In the genomic region with DNA sequence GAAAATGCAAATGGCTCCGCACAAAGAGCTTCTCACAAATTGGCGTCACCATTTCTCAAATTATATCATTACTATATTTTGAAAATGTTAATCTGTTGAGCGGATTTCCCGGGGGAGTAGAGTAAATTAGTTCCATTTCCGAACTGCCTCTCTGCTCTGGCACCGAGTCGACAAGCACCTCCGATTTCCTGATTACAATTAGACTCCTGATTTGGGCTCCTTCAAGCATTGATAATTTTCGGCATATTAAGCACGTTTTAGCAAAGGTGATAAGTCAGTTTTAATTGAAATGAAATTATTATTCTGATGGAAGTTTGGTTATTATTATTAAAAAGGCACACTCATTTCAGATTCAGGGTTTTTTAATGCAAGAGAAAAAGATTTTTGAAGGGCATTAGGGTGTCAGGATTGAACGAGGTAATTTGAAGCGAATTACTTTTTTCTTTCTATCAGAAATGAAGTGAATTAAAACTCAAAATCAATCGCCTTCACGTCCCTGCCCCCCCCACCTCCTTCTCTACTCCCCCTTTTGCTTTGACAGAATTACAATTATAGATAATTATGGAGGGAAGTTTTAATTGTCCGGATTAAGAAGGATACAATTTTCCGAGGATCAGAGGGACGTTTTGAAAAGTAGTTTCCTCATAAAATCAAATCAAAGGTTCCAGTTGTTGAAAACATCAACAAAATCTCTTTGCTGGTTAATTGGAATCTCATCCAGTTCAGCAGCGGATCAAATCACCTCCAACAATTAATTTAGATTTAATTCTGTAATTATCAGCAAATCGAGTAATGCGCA, we compare ENCODE assay signal across 32 cellular contexts. TPM values are rescaled to one million over a fixed set of nuclear protein-coding genes. Genes with fewer than 3 reads are reported as not detected.
A peak's percentile ranks its signal among the peaks of the same experiment; 100 is the strongest.
DNase-seq lines count a peak whose midpoint lies in the region; ATAC-seq, FAIRE-seq and TF ChIP-seq lines count a peak whose summit lies in the region.
"Had no signal": no experiment of that assay in that cellular context is flagged by ENCODE, and none has a peak within 500 bp of the region (broad histone marks: within the 10 kb centered on the region; RNA-seq: fewer than 3 reads in every experiment).

No MANE protein-coding gene starts in this region.

- H3K27ac ChIP-seq in SK-N-SH (ENCODE audit: low read depth in 2 of 2, low read length in 1 of 2) (no peak overlapping the region), endothelial cell of umbilical vein (ENCODE audit: insufficient read depth, low read depth, low read length) (no peak overlapping the region)
- H3K27ac ChIP-seq: 22Rv1, gastrocnemius medialis, lower lobe of right lung, Peyer's patch, suprapubic skin, upper lobe of right lung had no signal

- no peaks in the 10 kb centered on the region for H3K9me2 ChIP-seq in SK-N-SH

- no peak for TF ChIP-seq POLR2A in endothelial cell of umbilical vein (IDR thresholded peaks at IDR 0.05; ENCODE audit: low read depth, low read length)

- no peak for DNase-seq in SK-N-SH
- peak; percentile 59 for DNase-seq in G401 (ENCODE audit: low spot score)
- DNase-seq in NCI-H69 (lab: John Stamatoyannopoulos, UW), result peak; percentile 18
- DNase-seq in endothelial cell of umbilical vein (ENCODE audit: low read depth, low spot score), result no peak
- DNase-seq in GM20000 (ENCODE audit: low spot score), result no peak
- DNase-seq: activated CD4-positive, alpha-beta T cell treated with anti-CD3 and anti-CD28 coated beads for 48 hours; activated T-cell treated with anti-CD3 and anti-CD28 coated beads, Interleukin-2, amount 50 U/mL, for 4 hours; amniotic stem cell; gastrocnemius medialis; Karpas-422; kidney glomerular epithelial cell; lower lobe of right lung; midbrain; NCI-H1694; NCI-H446; NCI-H774; Peyer's patch; SHP77; stimulated activated CD4-positive, alpha-beta T cell treated with anti-CD3 and anti-CD28 coated beads, Interleukin-15, amount 100 ng/mL, for 24 hours; stimulated activated CD4-positive, alpha-beta T cell treated with anti-CD3 and anti-CD28 coated beads, Interleukin-4, amount 100 ng/mL, for 4 hours; T-helper 9 cell; upper lobe of right lung had no signal

- H3K9me3 ChIP-seq in SK-N-SH (no peaks in the 10 kb centered on the region), endothelial cell of umbilical vein (replicated peaks; ENCODE audit: control insufficient read depth, insufficient read depth, low read length) (no peaks in the 10 kb centered on the region)
- H3K9me3 ChIP-seq: gastrocnemius medialis, lower lobe of right lung, suprapubic skin, upper lobe of right lung had no signal

- H3K27me3 ChIP-seq in SK-N-SH (ENCODE audit: insufficient read depth), result peaks cover 88% of the 10 kb centered on the region
- H3K27me3 ChIP-seq in endothelial cell of umbilical vein (ENCODE audit: control insufficient read depth in 2 of 2, insufficient read depth in 2 of 2, low read length in 2 of 2), result peaks cover 64 to 84% of the 10 kb centered on the region in 2 experiments

- POLR2A ChIA-PET in SK-N-SH (lab: Yijun Ruan, JAX) (no interaction called here), endothelial cell of umbilical vein (lab: Charles Lee) (interaction anchor here (0.7 kb wide), 1 partner anchor 45 kb away, joined by 3 read pairs; no protein-coding TSS in a partner anchor)

- H3K9me1 ChIP-seq in endothelial cell of umbilical vein (replicated peaks; ENCODE audit: control insufficient read depth, extremely low read depth, insufficient read depth, low read length), result no peaks in the 10 kb centered on the region

- H3K4me2 ChIP-seq in SK-N-SH, result no peak overlapping the region
- H3K4me2 ChIP-seq in endothelial cell of umbilical vein (ENCODE audit: insufficient read depth, low read length), result no peak overlapping the region

- TF ChIP-seq CTCF in SK-N-SH (IDR thresholded peaks at IDR 0.05), result no peak
- TF ChIP-seq CTCF in endothelial cell of umbilical vein (IDR thresholded peaks at IDR 0.05; ENCODE audit: extremely low read depth in 1 of 2, insufficient read depth in 1 of 2, low read depth in 1 of 2, low read length in 2 of 2), result no peak
- TF ChIP-seq CTCF in GM20000 (IDR thresholded peaks at IDR 0.05; ENCODE audit: extremely low read depth, missing control alignments), result no peak

- intact Hi-C loops in endothelial cell of umbilical vein (cut with micrococcal nuclease), result loop anchor here (5.0 kb wide), 1 partner anchor 204 kb away; no protein-coding TSS in a partner anchor

- TF ChIP-seq EP300 in SK-N-SH (IDR thresholded peaks at IDR 0.05; ENCODE audit: borderline replicate concordance in 1 of 2, low read depth in 1 of 2, low read length in 1 of 2), result no peak

- dilution Hi-C loops in endothelial cell of umbilical vein (cut with MboI; ENCODE audit: extremely low pct_ligation_motif_present, low sequenced_read_pairs), result no loop called here

- CTCF ChIA-PET in SK-N-SH (lab: Yijun Ruan, JAX), result interaction anchor here (0.9 to 11.4 kb wide), 15 partner anchors 10 to 220 kb away, joined by 3 to 218 read pairs (median 4); no protein-coding TSS in a partner anchor
- CTCF ChIA-PET in endothelial cell of umbilical vein (lab: Charles Lee), result interaction anchor here (1.0 to 3.0 kb wide), 4 partner anchors 11 to 204 kb away, joined by 3 to 21 read pairs (median 6); no protein-coding TSS in a partner anchor

- H3K36me3 ChIP-seq in SK-N-SH (replicated peaks in 1 of 2; ENCODE audit: control insufficient read depth in 1 of 2, insufficient read depth in 2 of 2, low read length in 1 of 2) (no peaks in the 10 kb centered on the region), endothelial cell of umbilical vein (ENCODE audit: control insufficient read depth in 2 of 2, extremely low read depth in 1 of 2, insufficient read depth in 2 of 2, low read length in 2 of 2) (no peaks in the 10 kb centered on the region)
- H3K36me3 ChIP-seq: gastrocnemius medialis, lower lobe of right lung, Peyer's patch, suprapubic skin, upper lobe of right lung had no signal

- H3K9ac ChIP-seq in SK-N-SH (no peak overlapping the region), endothelial cell of umbilical vein (replicated peaks; ENCODE audit: extremely low read depth, insufficient read depth, low read length) (no peak overlapping the region)

- H3K4me1 ChIP-seq in SK-N-SH (ENCODE audit: control insufficient read depth in 1 of 2, insufficient read depth in 2 of 2, low read depth in 1 of 2, low read length in 1 of 2) (peaks cover 0 to 3% of the 10 kb centered on the region in 2 experiments; a peak in 1 of 4 replicates), endothelial cell of umbilical vein (ENCODE audit: control insufficient read depth, extremely low read depth, insufficient read depth, low read length) (no peaks in the 10 kb centered on the region)

- TF ChIP-seq RAD21 in SK-N-SH (IDR thresholded peaks at IDR 0.05; ENCODE audit: low read length), result no peak

- H3K79me2 ChIP-seq in SK-N-SH (ENCODE audit: insufficient read depth) (no peaks in the 10 kb centered on the region), endothelial cell of umbilical vein (ENCODE audit: control insufficient read depth, insufficient read depth, low read length) (no peaks in the 10 kb centered on the region)

- BruUV-seq in endothelial cell of umbilical vein (replicated peaks; lab: Mats Ljungman, UMichigan), result no TSS peak

- no peak for ATAC-seq in SK-N-SH treated with all-trans-retinoic acid at 6 μM for 48 hours
- ATAC-seq in activated CD4-positive, CD25-positive, alpha-beta regulatory T cell treated with anti-CD3 and anti-CD28 coated beads, Interleukin-2, amount 50 U/mL, for 24 hours, result no peak
- no peak for ATAC-seq in HG02610 (IDR thresholded peaks at IDR 0.05; ENCODE audit: unreplicated experiment)
- ATAC-seq: activated T-cell treated with anti-CD3 and anti-CD28 coated beads, Interleukin-2, amount 50 U/mL, for 4 hours; gastrocnemius medialis; lower lobe of right lung; naive thymus-derived CD4-positive, alpha-beta T cell; upper lobe of right lung had no signal

- H3K4me3 ChIP-seq in SK-N-SH (ENCODE audit: low read depth in 2 of 2, low read length in 1 of 2) (no peak overlapping the region), endothelial cell of umbilical vein (replicated peaks in 1 of 3; ENCODE audit: insufficient read depth in 1 of 3, low read depth in 1 of 3, low read length in 3 of 3) (no peak overlapping the region)
- H3K4me3 ChIP-seq: gastrocnemius medialis, lower lobe of right lung, Peyer's patch, suprapubic skin, upper lobe of right lung had no signal

- H4K20me1 ChIP-seq in SK-N-SH (ENCODE audit: insufficient read depth) (peaks cover 55% of the 10 kb centered on the region), endothelial cell of umbilical vein (replicated peaks; ENCODE audit: control insufficient read depth, extremely low read depth, insufficient read depth, low read length) (no peaks in the 10 kb centered on the region)

- in situ Hi-C loops in G401 (cut with HindIII; ENCODE audit: low sequenced_read_pairs), result no loop called here

- no peak for FAIRE-seq in endothelial cell of umbilical vein (lab: Jason Lieb, UNC)

- 13% methylated on average over 20 of the region's 20 CpGs for WGBS in SK-N-SH (ENCODE audit: low lambda C conversion rate)

- H2AFZ ChIP-seq in SK-N-SH (ENCODE audit: low read depth) (no peak overlapping the region), endothelial cell of umbilical vein (ENCODE audit: low read depth, low read length) (no peak overlapping the region)

- H3F3A ChIP-seq in SK-N-SH (replicated peaks; ENCODE audit: insufficient read depth), result peaks cover 28% of the 10 kb centered on the region

TF ChIP-seq in SK-N-SH, 30 proteins besides CTCF, POLR2A, EP300 and RAD21 (continues in another document):
- TF ChIP-seq EZH2phosphoT487 (IDR thresholded peaks at IDR 0.05; ENCODE audit: borderline replicate concordance, low read depth), result peak; percentile 85; the same call in 1 of the 2 replicates
- no peak for TF ChIP-seq SMC3 (IDR thresholded peaks at IDR 0.05; ENCODE audit: low read depth, low read length)

TF ChIP-seq in SK-N-SH treated with all-trans-retinoic acid at 6 μM for 48 hours, 23 proteins besides CTCF, POLR2A, EP300 and RAD21 (continues in another document):
- TF ChIP-seq RARB (CRISPR knock-in tag; IDR thresholded peaks at IDR 0.05) (no peak), ZNF8 (CRISPR knock-in tag; IDR thresholded peaks at IDR 0.05) (no peak), SNAI2 (CRISPR knock-in tag; IDR thresholded peaks at IDR 0.05) (no peak)

TF ChIP-seq in endothelial cell of umbilical vein, 7 proteins besides CTCF, POLR2A, EP300 and RAD21 (continues in another document):
- TF ChIP-seq EZH2 (IDR thresholded peaks at IDR 0.05; ENCODE audit: borderline replicate concordance, low read depth, low read length, severe bottlenecking), result peak; percentile 17

RNA-seq across cellular contexts. Expression of gene UNCX, which starts 3.9 kb away (rescaled TPM):
- polyA plus RNA-seq in SK-N-SH (2012; rRNA removed), result not detected in 2 replicates
- not detected in 2 replicates for polyA plus RNA-seq in SK-N-SH (2012; cell fraction: cytosol; rRNA removed)
- not detected in 2 replicates for polyA plus RNA-seq in SK-N-SH (2012; cell fraction: nucleus; rRNA removed)
- total RNA-seq in G401 (2014; rRNA removed; shearing (Covaris generic)), result 0.10 and 0.25 TPM in 2 replicates
- not detected in 2 replicates for total RNA-seq in endothelial cell of umbilical vein
- not detected in 2 replicates for polyA plus RNA-seq in endothelial cell of umbilical vein
- not detected in 2 replicates for polyA plus RNA-seq in endothelial cell of umbilical vein (2011; cell fraction: cytosol; rRNA removed)
- not detected in 2 replicates for polyA plus RNA-seq in endothelial cell of umbilical vein (2011; cell fraction: nucleus; rRNA removed)
- polyA plus RNA-seq in endothelial cell of umbilical vein (2012), result not detected in 2 replicates
- not detected in 2 replicates for polyA minus RNA-seq in endothelial cell of umbilical vein
- polyA minus RNA-seq in endothelial cell of umbilical vein (2011; cell fraction: cytosol; rRNA and poly(A)+ RNA removed), result not detected
- polyA minus RNA-seq in endothelial cell of umbilical vein (2011; cell fraction: nucleus; rRNA and poly(A)+ RNA removed), result not detected in 2 replicates
- total RNA-seq: activated CD8-positive, alpha-beta memory T cell treated with anti-CD3 and anti-CD28 coated beads for 36 hours; activated T-cell treated with anti-CD3 and anti-CD28 coated beads, Interleukin-2, amount 50 U/mL, for 4 hours; fibroblast of lung; gastrocnemius medialis; H1; lower lobe of right lung; naive thymus-derived CD4-positive, alpha-beta T cell; osteocyte; Peyer's patch; suprapubic skin; upper lobe of right lung had no signal
- polyA plus RNA-seq: fibroblast of lung; H1; naive thymus-derived CD4-positive, alpha-beta T cell had no signal

Comparison
In these comparisons a context has a peak if more than half of its experiments do, and no peak if none do; other contexts are left out.
1. DNase-seq: peak in G401 (single experiment) and NCI-H69 (single experiment); none in SK-N-SH (single experiment), endothelial cell of umbilical vein (single experiment) and GM20000 (single experiment).